25 cellular contexts compared by ENCODE assay signal in the genomic region with DNA sequence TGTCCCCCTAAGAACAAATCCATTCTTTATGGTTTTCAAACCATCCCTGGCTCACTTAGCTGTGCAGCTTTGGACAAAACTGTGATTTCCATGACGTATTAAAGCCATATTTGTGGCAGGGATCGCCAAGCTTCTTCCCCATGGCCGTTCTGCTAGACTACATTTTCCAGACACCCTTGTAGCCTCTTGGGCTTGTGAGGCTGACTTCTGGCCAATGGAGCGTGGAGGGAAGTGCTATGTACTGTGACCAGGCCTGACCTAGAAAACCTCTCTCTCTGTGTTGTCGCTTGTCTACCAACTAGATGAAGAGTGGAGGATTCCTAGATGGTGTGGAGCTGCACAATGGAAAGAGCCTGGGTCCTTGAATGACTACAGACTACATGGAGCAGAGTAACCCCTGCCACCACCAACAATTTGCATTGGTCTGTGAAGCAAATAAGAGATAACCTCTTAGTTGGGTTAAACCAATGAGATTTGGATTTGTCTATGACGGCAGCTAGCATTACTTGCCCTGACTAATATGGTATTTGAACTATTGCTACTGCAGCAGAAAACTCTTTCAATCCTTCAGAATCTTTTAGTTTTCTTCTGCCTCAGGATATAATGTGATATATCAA. TPM values are rescaled to one million over a fixed set of nuclear protein-coding genes. Genes with fewer than 3 reads are reported as not detected.
A peak's percentile ranks its signal among the peaks of the same experiment; 100 is the strongest.
DNase-seq lines count a peak whose midpoint lies in the region; ATAC-seq, FAIRE-seq and TF ChIP-seq lines count a peak whose summit lies in the region.
"Had no signal": no experiment of that assay in that cellular context is flagged by ENCODE, and none has a peak within 500 bp of the region (broad histone marks: within the 10 kb centered on the region; RNA-seq: fewer than 3 reads in every experiment).

No MANE protein-coding gene starts in this region.

- in situ Hi-C loops in HAP-1 (cut with MboI; ENCODE audit: low sequenced_read_pairs) = no loop called here

- no peaks in the 10 kb centered on the region for H3K36me3 Mint-ChIP-seq in activated CD8-positive, alpha-beta memory T cell treated with anti-CD3 and anti-CD28 coated beads, Interleukin-2, amount 10 ng/mL, durations not matched to agents 7 days and 5 days
- H3K36me3 Mint-ChIP-seq in natural killer cell = no peaks in the 10 kb centered on the region
- H3K36me3 Mint-ChIP-seq: naive thymus-derived CD4-positive, alpha-beta T cell had no signal

- peak; percentile 50 for ATAC-seq in GM21423 (IDR thresholded peaks at IDR 0.05; ENCODE audit: unreplicated experiment)
- peak; percentile 71 for ATAC-seq in HG03378 (IDR thresholded peaks at IDR 0.05; ENCODE audit: unreplicated experiment)
- ATAC-seq in GM18517 (IDR thresholded peaks at IDR 0.05; ENCODE audit: unreplicated experiment) = no peak
- ATAC-seq in activated CD8-positive, alpha-beta memory T cell treated with anti-CD3 and anti-CD28 coated beads, Interleukin-2, amount 10 ng/mL, durations not matched to agents 7 days and 5 days = no peak
- ATAC-seq in natural killer cell = no peak
- ATAC-seq: HCT116; naive thymus-derived CD4-positive, alpha-beta T cell; pancreas had no signal

- H3K9me3 ChIP-seq in HAP-1 = no peaks in the 10 kb centered on the region
- H3K9me3 ChIP-seq: adrenal gland, pancreas, sigmoid colon, thyroid gland had no signal

- no peak overlapping the region for H3K4me3 ChIP-seq in HAP-1
- H3K4me3 ChIP-seq: adrenal gland, pancreas, sigmoid colon, thyroid gland had no signal

- TF ChIP-seq POLR2A in GM12891 (IDR thresholded peaks at IDR 0.05; ENCODE audit: low read depth, low read length) = no peak

- no peaks in the 10 kb centered on the region for H3K4me1 Mint-ChIP-seq in activated CD8-positive, alpha-beta memory T cell treated with anti-CD3 and anti-CD28 coated beads, Interleukin-2, amount 10 ng/mL, durations not matched to agents 7 days and 5 days
- H3K4me1 Mint-ChIP-seq in natural killer cell = no peaks in the 10 kb centered on the region
- H3K4me1 Mint-ChIP-seq: activated CD4-positive, alpha-beta T cell treated with anti-CD3 and anti-CD28 coated beads, Interleukin-2, amount 10 ng/mL, durations not matched to agents 7 days and 5 days had no signal

- H3K9me3 Mint-ChIP-seq in activated CD8-positive, alpha-beta memory T cell treated with anti-CD3 and anti-CD28 coated beads, Interleukin-2, amount 10 ng/mL, durations not matched to agents 7 days and 5 days (ENCODE audit: low read depth) = no peaks in the 10 kb centered on the region
- no peaks in the 10 kb centered on the region for H3K9me3 Mint-ChIP-seq in natural killer cell
- H3K9me3 Mint-ChIP-seq: activated CD4-positive, alpha-beta T cell treated with anti-CD3 and anti-CD28 coated beads, Interleukin-2, amount 10 ng/mL, durations not matched to agents 7 days and 5 days; dendritic cell treated with granulocyte-macrophage colony-stimulating factor and Interleukin-4, amounts not matched to agents 40 ng/mL and 50 ng/mL, for 4 days had no signal

- H3K27me3 ChIP-seq in HAP-1 (ENCODE audit: low read depth) = no peaks in the 10 kb centered on the region
- H3K27me3 ChIP-seq: adrenal gland, pancreas, sigmoid colon, thyroid gland had no signal

- FAIRE-seq in GM12891 (lab: Jason Lieb, UNC) = peak; percentile 89
- FAIRE-seq: pancreas had no signal

- no peak overlapping the region for H3K27ac Mint-ChIP-seq in activated CD8-positive, alpha-beta memory T cell treated with anti-CD3 and anti-CD28 coated beads, Interleukin-2, amount 10 ng/mL, durations not matched to agents 7 days and 5 days
- no peak overlapping the region for H3K27ac Mint-ChIP-seq in natural killer cell
- H3K27ac Mint-ChIP-seq: activated CD4-positive, alpha-beta T cell treated with anti-CD3 and anti-CD28 coated beads, Interleukin-2, amount 10 ng/mL, durations not matched to agents 7 days and 5 days; dendritic cell treated with granulocyte-macrophage colony-stimulating factor and Interleukin-4, amounts not matched to agents 40 ng/mL and 50 ng/mL, for 4 days; naive thymus-derived CD4-positive, alpha-beta T cell had no signal

- no peak for DNase-seq in GM12891 (ENCODE audit: insufficient read length, low spot score)
- peak; percentile 72 for DNase-seq in renal cortical epithelial cell (ENCODE audit: low read depth)
- no peak for DNase-seq in HAP-1 (ENCODE audit: low spot score in 2 of 2)
- no peak for DNase-seq in activated CD8-positive, alpha-beta memory T cell treated with anti-CD3 and anti-CD28 coated beads, Interleukin-2, amount 10 ng/mL, durations not matched to agents 7 days and 5 days
- no peak for DNase-seq in natural killer cell
- DNase-seq: activated CD4-positive, alpha-beta T cell treated with anti-CD3 and anti-CD28 coated beads, Interleukin-2, amount 10 ng/mL, durations not matched to agents 7 days and 5 days; activated gamma-delta T cell; adrenal gland; foreskin fibroblast; kidney glomerular epithelial cell; mesenchymal stem cell; naive thymus-derived CD4-positive, alpha-beta T cell; NCI-H1105 treated with DMSO at 0.1 percent for 48 hours; NCI-H2107; NCI-H524; pancreas; Right ventricle myocardium superior; sigmoid colon; stimulated activated naive CD4-positive, alpha-beta T cell had no signal

- H3K27me3 Mint-ChIP-seq in activated CD8-positive, alpha-beta memory T cell treated with anti-CD3 and anti-CD28 coated beads, Interleukin-2, amount 10 ng/mL, durations not matched to agents 7 days and 5 days = peaks cover 16% of the 10 kb centered on the region
- H3K27me3 Mint-ChIP-seq in natural killer cell (ENCODE audit: low read depth in 2 of 2) = peaks cover 2 to 15% of the 10 kb centered on the region in 2 donors

- no peak for TF ChIP-seq CTCF in natural killer cell (IDR thresholded peaks at IDR 0.05)

- intact Hi-C loops in natural killer cell (cut with micrococcal nuclease) = no loop called here

- H3K36me3 ChIP-seq in HAP-1 (replicated peaks) = no peaks in the 10 kb centered on the region
- H3K36me3 ChIP-seq: adrenal gland, pancreas, sigmoid colon, thyroid gland had no signal

- H3K4me3 Mint-ChIP-seq in activated CD8-positive, alpha-beta memory T cell treated with anti-CD3 and anti-CD28 coated beads, Interleukin-2, amount 10 ng/mL, durations not matched to agents 7 days and 5 days = no peak overlapping the region
- H3K4me3 Mint-ChIP-seq in natural killer cell = no peak overlapping the region
- H3K4me3 Mint-ChIP-seq: activated CD4-positive, alpha-beta T cell treated with anti-CD3 and anti-CD28 coated beads, Interleukin-2, amount 10 ng/mL, durations not matched to agents 7 days and 5 days; dendritic cell treated with granulocyte-macrophage colony-stimulating factor and Interleukin-4, amounts not matched to agents 40 ng/mL and 50 ng/mL, for 4 days; naive thymus-derived CD4-positive, alpha-beta T cell had no signal

- CTCF ChIA-PET in activated CD8-positive, alpha-beta memory T cell treated with anti-CD3 and anti-CD28 coated beads, Interleukin-2, amount 10 ng/mL, durations not matched to agents 7 days and 5 days (lab: Charles Lee) = interaction anchor here (0.9 kb wide), 1 partner anchor 11 kb away, joined by 3 read pairs; no protein-coding TSS in a partner anchor

- H3K4me1 ChIP-seq in HAP-1 = peaks cover 2% of the 10 kb centered on the region; the same call in 1 of the 2 replicates
- H3K4me1 ChIP-seq: adrenal gland, pancreas, sigmoid colon had no signal

TF ChIP-seq in GM12891, 5 proteins besides CTCF, POLR2A, EP300 and RAD21:
- TF ChIP-seq PAX5 (IDR thresholded peaks at IDR 0.05; ENCODE audit: insufficient read depth, low read length, severe bottlenecking) (peak; percentile 67), TAF1 (IDR thresholded peaks at IDR 0.05; ENCODE audit: low read depth, low read length) (no peak), POU2F2 (IDR thresholded peaks at IDR 0.05; ENCODE audit: low read depth, low read length) (no peak), SPI1 (IDR thresholded peaks at IDR 0.05; ENCODE audit: low read depth, low read length) (peak; percentile 44; the same call in 1 of the 2 replicates), POLR2AphosphoS5 (IDR thresholded peaks at IDR 0.05; ENCODE audit: low read depth, low read length) (no peak)

RNA-seq across cellular contexts. Expression of gene MGLL, which starts 22.1 kb away (rescaled TPM):
- 49.8 TPM for polyA plus RNA-seq in GM12891 (2012; ENCODE audit: low read depth, missing spikeins)
- total RNA-seq in renal cortical epithelial cell (106 and 155 TPM in 2 replicates), natural killer cell (1 to 10 TPM; 2.7 to 4.6 (median 3.0) TPM)
- 1 to 10 TPM; 3.4 to 5.0 TPM for total RNA-seq in activated CD8-positive, alpha-beta memory T cell treated with anti-CD3 and anti-CD28 coated beads, Interleukin-2, amount 10 ng/mL, durations not matched to agents 7 days and 5 days
- polyA plus RNA-seq: naive thymus-derived CD4-positive, alpha-beta T cell had no signal

Comparison
In these comparisons a context has a peak if more than half of its experiments do, and no peak if none do; other contexts are left out.
1. ATAC-seq: peak in GM21423 (single experiment) and HG03378 (single experiment); none in GM18517 (single experiment), activated CD8-positive, alpha-beta memory T cell treated with anti-CD3 and anti-CD28 coated beads, Interleukin-2, amount 10 ng/mL, durations not matched to agents 7 days and 5 days (single experiment) and natural killer cell (0 of 3).
2. RNA of gene MGLL, which starts 22.1 kb away (total RNA-seq): 106 to 155 TPM in renal cortical epithelial cell; 3.4 to 5.0 TPM in activated CD8-positive, alpha-beta memory T cell treated with anti-CD3 and anti-CD28 coated beads, Interleukin-2, amount 10 ng/mL, durations not matched to agents 7 days and 5 days and 2.7 to 4.6 TPM in natural killer cell; every median in the first group is over 10 times any median in the second.